In the genomic region with DNA sequence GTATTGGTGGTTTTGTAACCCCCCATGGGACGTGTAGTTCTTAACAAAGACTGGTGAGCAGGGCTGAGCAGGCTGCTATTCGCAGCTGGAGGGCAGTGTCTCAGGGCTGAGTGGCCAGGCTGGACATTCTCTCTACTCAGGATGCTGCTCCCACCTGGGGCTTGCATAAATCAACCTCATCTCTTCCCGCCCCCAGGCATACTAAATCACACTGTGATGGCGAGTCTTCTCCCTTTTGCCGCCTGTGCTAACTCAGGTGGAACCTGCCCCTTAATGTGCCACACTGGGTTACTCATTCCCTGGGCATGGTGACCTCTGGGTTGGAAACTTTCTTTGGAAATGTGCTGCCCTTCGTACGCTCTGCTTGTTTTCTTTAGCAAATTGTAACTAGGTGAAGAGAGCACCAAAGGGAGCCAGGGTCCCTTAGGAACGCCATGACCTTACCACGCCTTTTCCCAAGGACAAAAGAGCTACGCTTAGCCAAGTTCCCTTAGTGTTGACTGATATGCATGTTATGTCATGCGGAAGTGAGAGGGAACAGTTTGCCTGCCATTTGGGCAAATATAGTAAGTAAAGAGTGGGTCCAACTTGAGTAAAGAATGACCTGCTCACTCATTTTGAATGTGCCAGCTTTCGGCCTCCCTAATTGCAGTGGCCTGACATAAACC, we compare ENCODE assay signal across 1 cellular context.
TF ChIP-seq lines count a peak whose summit lies in the region.

No MANE protein-coding gene starts in this region.

TF ChIP-seq in HepG2, 621 proteins besides CTCF, POLR2A, EP300 and RAD21 (continued from another document and continues in another):
- TF ChIP-seq, protein P1, sequence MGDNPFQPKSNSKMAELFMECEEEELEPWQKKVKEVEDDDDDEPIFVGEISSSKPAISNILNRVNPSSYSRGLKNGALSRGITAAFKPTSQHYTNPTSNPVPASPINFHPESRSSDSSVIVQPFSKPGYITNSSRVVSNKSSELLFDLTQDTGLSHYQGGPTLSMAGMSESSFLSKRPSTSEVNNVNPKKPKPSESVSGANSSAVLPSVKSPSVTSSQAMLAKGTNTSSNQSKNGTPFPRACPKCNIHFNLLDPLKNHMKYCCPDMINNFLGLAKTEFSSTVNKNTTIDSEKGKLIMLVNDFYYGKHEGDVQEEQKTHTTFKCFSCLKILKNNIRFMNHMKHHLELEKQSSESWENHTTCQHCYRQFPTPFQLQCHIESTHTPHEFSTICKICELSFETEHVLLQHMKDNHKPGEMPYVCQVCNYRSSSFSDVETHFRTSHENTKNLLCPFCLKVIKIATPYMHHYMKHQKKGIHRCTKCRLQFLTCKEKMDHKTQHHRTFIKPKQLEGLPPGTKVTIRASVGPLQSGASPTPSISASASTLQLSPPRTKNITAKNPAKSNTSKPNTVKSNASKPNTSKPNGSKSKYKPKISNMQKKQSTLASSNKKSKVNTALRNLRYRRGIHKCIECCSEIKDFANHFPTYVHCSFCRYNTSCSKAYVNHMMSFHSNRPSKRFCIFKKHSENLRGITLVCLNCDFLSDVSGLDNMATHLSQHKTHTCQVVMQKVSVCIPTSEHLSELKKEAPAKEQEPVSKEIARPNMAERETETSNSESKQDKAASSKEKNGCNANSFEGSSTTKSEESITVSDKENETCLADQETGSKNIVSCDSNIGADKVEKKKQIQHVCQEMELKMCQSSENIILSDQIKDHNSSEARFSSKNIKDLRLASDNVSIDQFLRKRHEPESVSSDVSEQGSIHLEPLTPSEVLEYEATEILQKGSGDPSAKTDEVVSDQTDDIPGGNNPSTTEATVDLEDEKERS (CRISPR knock-in tag; IDR thresholded peaks at IDR 0.05), result no peak
- TF ChIP-seq ZNF30 (CRISPR knock-in tag; IDR thresholded peaks at IDR 0.05) (no peak), SALL2 (CRISPR knock-in tag; IDR thresholded peaks at IDR 0.05) (no peak), RELA (CRISPR knock-in tag; IDR thresholded peaks at IDR 0.05) (no peak), NFATC3 (CRISPR knock-in tag; IDR thresholded peaks at IDR 0.05) (no peak), ZBTB4 (CRISPR knock-in tag; IDR thresholded peaks at IDR 0.05; ENCODE audit: borderline replicate concordance) (no peak), CREM (IDR thresholded peaks at IDR 0.05) (no peak), CREM (CRISPR knock-in tag; IDR thresholded peaks at IDR 0.05) (no peak), POLR2AphosphoS2 (IDR thresholded peaks at IDR 0.05; ENCODE audit: low read depth, low read length) (no peak), SETDB1 (CRISPR knock-in tag; IDR thresholded peaks at IDR 0.05; ENCODE audit: borderline replicate concordance) (no peak), ZNF687 (CRISPR knock-in tag; IDR thresholded peaks at IDR 0.05) (no peak), ZFYVE20 (CRISPR knock-in tag; IDR thresholded peaks at IDR 0.05; ENCODE audit: borderline replicate concordance, low read depth) (no peak), PRMT3 (CRISPR knock-in tag; IDR thresholded peaks at IDR 0.05; ENCODE audit: borderline replicate concordance, low read depth) (no peak), ZMYM3 (CRISPR knock-in tag; IDR thresholded peaks at IDR 0.05) (no peak), KLF12 (CRISPR knock-in tag; IDR thresholded peaks at IDR 0.05; ENCODE audit: borderline replicate concordance) (no peak), ZNF180 (CRISPR knock-in tag; IDR thresholded peaks at IDR 0.05; ENCODE audit: borderline replicate concordance, low read depth) (no peak), NFYC (CRISPR knock-in tag; IDR thresholded peaks at IDR 0.05) (no peak), RBM39 (IDR thresholded peaks at IDR 0.05; ENCODE audit: low read depth, low read length, poor library complexity, severe bottlenecking) (no peak), TRIM24 (CRISPR knock-in tag; IDR thresholded peaks at IDR 0.05) (no peak), MIXL1 (CRISPR knock-in tag; IDR thresholded peaks at IDR 0.05) (peak; percentile 57), ZNF547 (CRISPR knock-in tag; IDR thresholded peaks at IDR 0.05) (no peak), PREB (CRISPR knock-in tag; IDR thresholded peaks at IDR 0.05) (no peak), ZNF768 (CRISPR knock-in tag; IDR thresholded peaks at IDR 0.05) (no peak), HNRNPK (IDR thresholded peaks at IDR 0.05; ENCODE audit: low read depth, low read length, poor library complexity, severe bottlenecking) (no peak), BATF2 (CRISPR knock-in tag; IDR thresholded peaks at IDR 0.05) (no peak)
- TF ChIP-seq, protein P2, sequence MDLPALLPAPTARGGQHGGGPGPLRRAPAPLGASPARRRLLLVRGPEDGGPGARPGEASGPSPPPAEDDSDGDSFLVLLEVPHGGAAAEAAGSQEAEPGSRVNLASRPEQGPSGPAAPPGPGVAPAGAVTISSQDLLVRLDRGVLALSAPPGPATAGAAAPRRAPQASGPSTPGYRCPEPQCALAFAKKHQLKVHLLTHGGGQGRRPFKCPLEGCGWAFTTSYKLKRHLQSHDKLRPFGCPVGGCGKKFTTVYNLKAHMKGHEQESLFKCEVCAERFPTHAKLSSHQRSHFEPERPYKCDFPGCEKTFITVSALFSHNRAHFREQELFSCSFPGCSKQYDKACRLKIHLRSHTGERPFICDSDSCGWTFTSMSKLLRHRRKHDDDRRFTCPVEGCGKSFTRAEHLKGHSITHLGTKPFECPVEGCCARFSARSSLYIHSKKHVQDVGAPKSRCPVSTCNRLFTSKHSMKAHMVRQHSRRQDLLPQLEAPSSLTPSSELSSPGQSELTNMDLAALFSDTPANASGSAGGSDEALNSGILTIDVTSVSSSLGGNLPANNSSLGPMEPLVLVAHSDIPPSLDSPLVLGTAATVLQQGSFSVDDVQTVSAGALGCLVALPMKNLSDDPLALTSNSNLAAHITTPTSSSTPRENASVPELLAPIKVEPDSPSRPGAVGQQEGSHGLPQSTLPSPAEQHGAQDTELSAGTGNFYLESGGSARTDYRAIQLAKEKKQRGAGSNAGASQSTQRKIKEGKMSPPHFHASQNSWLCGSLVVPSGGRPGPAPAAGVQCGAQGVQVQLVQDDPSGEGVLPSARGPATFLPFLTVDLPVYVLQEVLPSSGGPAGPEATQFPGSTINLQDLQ (CRISPR knock-in tag; IDR thresholded peaks at IDR 0.05), result no peak
- TF ChIP-seq, protein P3, sequence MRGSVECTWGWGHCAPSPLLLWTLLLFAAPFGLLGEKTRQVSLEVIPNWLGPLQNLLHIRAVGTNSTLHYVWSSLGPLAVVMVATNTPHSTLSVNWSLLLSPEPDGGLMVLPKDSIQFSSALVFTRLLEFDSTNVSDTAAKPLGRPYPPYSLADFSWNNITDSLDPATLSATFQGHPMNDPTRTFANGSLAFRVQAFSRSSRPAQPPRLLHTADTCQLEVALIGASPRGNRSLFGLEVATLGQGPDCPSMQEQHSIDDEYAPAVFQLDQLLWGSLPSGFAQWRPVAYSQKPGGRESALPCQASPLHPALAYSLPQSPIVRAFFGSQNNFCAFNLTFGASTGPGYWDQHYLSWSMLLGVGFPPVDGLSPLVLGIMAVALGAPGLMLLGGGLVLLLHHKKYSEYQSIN (CRISPR knock-in tag; IDR thresholded peaks at IDR 0.05; ENCODE audit: borderline replicate concordance), result no peak
- TF ChIP-seq, protein P4, sequence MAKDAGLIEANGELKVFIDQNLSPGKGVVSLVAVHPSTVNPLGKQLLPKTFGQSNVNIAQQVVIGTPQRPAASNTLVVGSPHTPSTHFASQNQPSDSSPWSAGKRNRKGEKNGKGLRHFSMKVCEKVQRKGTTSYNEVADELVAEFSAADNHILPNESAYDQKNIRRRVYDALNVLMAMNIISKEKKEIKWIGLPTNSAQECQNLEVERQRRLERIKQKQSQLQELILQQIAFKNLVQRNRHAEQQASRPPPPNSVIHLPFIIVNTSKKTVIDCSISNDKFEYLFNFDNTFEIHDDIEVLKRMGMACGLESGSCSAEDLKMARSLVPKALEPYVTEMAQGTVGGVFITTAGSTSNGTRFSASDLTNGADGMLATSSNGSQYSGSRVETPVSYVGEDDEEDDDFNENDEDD (CRISPR knock-in tag; IDR thresholded peaks at IDR 0.05; ENCODE audit: borderline replicate concordance), result no peak
- TF ChIP-seq, protein P5, sequence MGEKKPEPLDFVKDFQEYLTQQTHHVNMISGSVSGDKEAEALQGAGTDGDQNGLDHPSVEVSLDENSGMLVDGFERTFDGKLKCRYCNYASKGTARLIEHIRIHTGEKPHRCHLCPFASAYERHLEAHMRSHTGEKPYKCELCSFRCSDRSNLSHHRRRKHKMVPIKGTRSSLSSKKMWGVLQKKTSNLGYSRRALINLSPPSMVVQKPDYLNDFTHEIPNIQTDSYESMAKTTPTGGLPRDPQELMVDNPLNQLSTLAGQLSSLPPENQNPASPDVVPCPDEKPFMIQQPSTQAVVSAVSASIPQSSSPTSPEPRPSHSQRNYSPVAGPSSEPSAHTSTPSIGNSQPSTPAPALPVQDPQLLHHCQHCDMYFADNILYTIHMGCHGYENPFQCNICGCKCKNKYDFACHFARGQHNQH (CRISPR knock-in tag; IDR thresholded peaks at IDR 0.05), result no peak
- TF ChIP-seq, protein P6, sequence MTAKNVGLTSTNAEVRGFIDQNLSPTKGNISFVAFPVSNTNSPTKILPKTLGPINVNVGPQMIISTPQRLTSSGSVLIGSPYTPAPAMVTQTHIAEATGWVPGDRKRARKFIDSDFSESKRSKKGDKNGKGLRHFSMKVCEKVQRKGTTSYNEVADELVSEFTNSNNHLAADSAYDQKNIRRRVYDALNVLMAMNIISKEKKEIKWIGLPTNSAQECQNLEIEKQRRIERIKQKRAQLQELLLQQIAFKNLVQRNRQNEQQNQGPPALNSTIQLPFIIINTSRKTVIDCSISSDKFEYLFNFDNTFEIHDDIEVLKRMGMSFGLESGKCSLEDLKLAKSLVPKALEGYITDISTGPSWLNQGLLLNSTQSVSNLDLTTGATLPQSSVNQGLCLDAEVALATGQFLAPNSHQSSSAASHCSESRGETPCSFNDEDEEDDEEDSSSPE (CRISPR knock-in tag; IDR thresholded peaks at IDR 0.05), result no peak
- TF ChIP-seq, protein P7, sequence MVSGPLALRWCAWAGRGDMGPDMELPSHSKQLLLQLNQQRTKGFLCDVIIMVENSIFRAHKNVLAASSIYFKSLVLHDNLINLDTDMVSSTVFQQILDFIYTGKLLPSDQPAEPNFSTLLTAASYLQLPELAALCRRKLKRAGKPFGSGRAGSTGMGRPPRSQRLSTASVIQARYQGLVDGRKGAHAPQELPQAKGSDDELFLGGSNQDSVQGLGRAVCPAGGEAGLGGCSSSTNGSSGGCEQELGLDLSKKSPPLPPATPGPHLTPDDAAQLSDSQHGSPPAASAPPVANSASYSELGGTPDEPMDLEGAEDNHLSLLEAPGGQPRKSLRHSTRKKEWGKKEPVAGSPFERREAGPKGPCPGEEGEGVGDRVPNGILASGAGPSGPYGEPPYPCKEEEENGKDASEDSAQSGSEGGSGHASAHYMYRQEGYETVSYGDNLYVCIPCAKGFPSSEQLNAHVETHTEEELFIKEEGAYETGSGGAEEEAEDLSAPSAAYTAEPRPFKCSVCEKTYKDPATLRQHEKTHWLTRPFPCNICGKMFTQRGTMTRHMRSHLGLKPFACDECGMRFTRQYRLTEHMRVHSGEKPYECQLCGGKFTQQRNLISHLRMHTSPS (CRISPR knock-in tag; IDR thresholded peaks at IDR 0.05; ENCODE audit: low read depth), result peak; percentile 90; the same call in 1 of the 2 replicates
